In the genomic region with DNA sequence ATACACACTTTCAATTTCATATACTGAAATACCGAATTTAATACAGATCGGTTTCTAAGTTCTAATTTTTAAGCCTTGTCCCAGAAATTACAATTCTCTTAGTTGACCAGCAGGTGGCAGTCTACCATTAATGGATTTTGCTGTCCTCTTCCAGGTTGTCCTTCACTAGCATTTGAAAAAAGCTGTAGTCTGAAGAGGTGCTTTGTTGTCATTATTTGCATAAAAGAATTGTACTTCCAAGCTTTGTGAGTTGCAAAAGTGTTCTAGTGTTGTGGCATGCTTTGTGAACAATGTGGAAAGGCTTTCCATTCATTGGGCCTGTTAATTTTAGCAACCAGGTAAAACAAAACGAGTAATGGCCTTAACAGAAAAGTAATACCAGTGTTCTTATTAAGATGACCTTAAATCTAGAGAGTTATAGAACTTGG, we compare ENCODE assay signal across 8 cellular contexts.
DNase-seq lines count a peak whose midpoint lies in the region; ATAC-seq and TF ChIP-seq lines count a peak whose summit lies in the region.

No MANE protein-coding gene starts in this region.

- no peaks in the 10 kb centered on the region for H3K4me1 Mint-ChIP-seq in naive B cell
- no peaks in the 10 kb centered on the region for H3K4me1 Mint-ChIP-seq in stimulated activated naive B cell treated with anti-CD40 and anti-IgM and Interleukin-4, amounts not matched to agents 10 μg/mL and 1 μg/mL and 100 μg/mL, for 72 hours

- peak; percentile 47 for DNase-seq in D341Med (ENCODE audit: low spot score)
- DNase-seq in GM19238 (ENCODE audit: insufficient read length, low spot score): peak; percentile 5
- DNase-seq in Jurkat, Clone E6-1 (ENCODE audit: low read depth, low spot score): peak; percentile 53
- DNase-seq in dermis microvascular lymphatic vessel endothelial cell (ENCODE audit: low read depth in 2 of 2): peak; percentile 58 to 69
- DNase-seq in naive B cell: peak; percentile 4
- DNase-seq in middle frontal gyrus (ENCODE audit: extremely low spot score, low spot score): no peak
- no peak for DNase-seq in stimulated activated naive B cell treated with anti-CD40 and anti-IgM and Interleukin-4, amounts not matched to agents 10 μg/mL and 1 μg/mL and 100 μg/mL, for 72 hours

- peaks cover 12% of the 10 kb centered on the region for H3K36me3 ChIP-seq in OCI-LY3 (replicated peaks; ENCODE audit: low read depth, low read length)

- no peak overlapping the region for H3K9ac ChIP-seq in OCI-LY3 (ENCODE audit: low read length)

- H4K20me1 ChIP-seq in OCI-LY3 (ENCODE audit: insufficient read depth, low read length): no peaks in the 10 kb centered on the region

- no peaks in the 10 kb centered on the region for H3K9me3 Mint-ChIP-seq in naive B cell
- H3K9me3 Mint-ChIP-seq in stimulated activated naive B cell treated with anti-CD40 and anti-IgM and Interleukin-4, amounts not matched to agents 10 μg/mL and 1 μg/mL and 100 μg/mL, for 72 hours: no peaks in the 10 kb centered on the region

- no peaks in the 10 kb centered on the region for H3K4me1 ChIP-seq in OCI-LY3 (ENCODE audit: low read length)

- no peak overlapping the region for H3K27ac ChIP-seq in OCI-LY3 (ENCODE audit: low read length)

- H3K27me3 Mint-ChIP-seq in naive B cell: no peaks in the 10 kb centered on the region
- no peaks in the 10 kb centered on the region for H3K27me3 Mint-ChIP-seq in stimulated activated naive B cell treated with anti-CD40 and anti-IgM and Interleukin-4, amounts not matched to agents 10 μg/mL and 1 μg/mL and 100 μg/mL, for 72 hours

- H3K4me3 ChIP-seq in Jurkat, Clone E6-1 (ENCODE audit: low read length): no peak overlapping the region
- H3K4me3 ChIP-seq in OCI-LY3 (ENCODE audit: low read length): no peak overlapping the region

- H3K4me3 Mint-ChIP-seq in naive B cell: no peak overlapping the region
- H3K4me3 Mint-ChIP-seq in stimulated activated naive B cell treated with anti-CD40 and anti-IgM and Interleukin-4, amounts not matched to agents 10 μg/mL and 1 μg/mL and 100 μg/mL, for 72 hours: no peak overlapping the region

- H3K27me3 ChIP-seq in OCI-LY3 (ENCODE audit: low read depth, low read length): no peaks in the 10 kb centered on the region

- peak; percentile 92 for TF ChIP-seq CTCF in OCI-LY3 (IDR thresholded peaks at IDR 0.05; ENCODE audit: low read depth, low read length)

- no peak overlapping the region for H3K4me2 ChIP-seq in OCI-LY3 (ENCODE audit: low read length)

- H3K9me3 ChIP-seq in OCI-LY3 (ENCODE audit: insufficient read depth, low read length): no peaks in the 10 kb centered on the region

- ATAC-seq in naive B cell (ENCODE audit: low read depth in 2 of 2): no peak
- ATAC-seq in stimulated activated naive B cell treated with anti-CD40 and anti-IgM and Interleukin-4, amounts not matched to agents 10 μg/mL and 1 μg/mL and 100 μg/mL, for 72 hours (replicated peaks): no peak

- no peaks in the 10 kb centered on the region for H3K79me2 ChIP-seq in OCI-LY3 (ENCODE audit: low read length)

- H3K27ac Mint-ChIP-seq in naive B cell: no peak overlapping the region
- no peak overlapping the region for H3K27ac Mint-ChIP-seq in stimulated activated naive B cell treated with anti-CD40 and anti-IgM and Interleukin-4, amounts not matched to agents 10 μg/mL and 1 μg/mL and 100 μg/mL, for 72 hours

- peaks cover 8 to 10% of the 10 kb centered on the region in 2 donors for H3K36me3 Mint-ChIP-seq in naive B cell
- peaks cover 5 to 11% of the 10 kb centered on the region in 2 donors for H3K36me3 Mint-ChIP-seq in stimulated activated naive B cell treated with anti-CD40 and anti-IgM and Interleukin-4, amounts not matched to agents 10 μg/mL and 1 μg/mL and 100 μg/mL, for 72 hours

- no peak overlapping the region for H2AFZ ChIP-seq in OCI-LY3 (ENCODE audit: low read depth, low read length)

Comparison
In these comparisons a context has a peak if more than half of its experiments do, and no peak if none do; other contexts are left out.
1. DNase-seq: peak in D341Med (single experiment), GM19238 (single experiment), Jurkat, Clone E6-1 (single experiment), dermis microvascular lymphatic vessel endothelial cell (2 of 2) and naive B cell (single experiment); none in middle frontal gyrus (single experiment) and stimulated activated naive B cell treated with anti-CD40 and anti-IgM and Interleukin-4, amounts not matched to agents 10 μg/mL and 1 μg/mL and 100 μg/mL, for 72 hours (single experiment).